In genomic region chr6:130975325-130975724, GRCh38 we compare ENCODE assay signal across 26 cellular contexts.
A peak's percentile ranks its signal among the peaks of the same experiment; 100 is the strongest.
DNase-seq lines count a peak whose midpoint lies in the region; ATAC-seq and TF ChIP-seq lines count a peak whose summit lies in the region.
"Had no signal": no experiment of that assay in that cellular context is flagged by ENCODE, and none has a peak within 500 bp of the region (broad histone marks: within the 10 kb centered on the region; RNA-seq: fewer than 3 reads in every experiment).

No MANE protein-coding gene starts in this region.

- no peaks in the 10 kb centered on the region for H3F3A ChIP-seq in MM.1S (ENCODE audit: insufficient read depth, low read length)

- H3K9me2 ChIP-seq in MM.1S (replicated peaks; ENCODE audit: insufficient read depth, low read length) = no peaks in the 10 kb centered on the region

- no peak for TF ChIP-seq CTCF in mammary epithelial cell (conservative IDR thresholded peaks at IDR 0.05 in 1 of 2, IDR thresholded peaks at IDR 0.05 in 1 of 2; ENCODE audit: extremely low read depth in 1 of 2, insufficient read depth in 1 of 2, low read depth in 1 of 2, low read length in 2 of 2)
- TF ChIP-seq CTCF in MCF 10A (IDR thresholded peaks at IDR 0.05; ENCODE audit: unreplicated experiment) = no peak
- TF ChIP-seq CTCF in endothelial cell (IDR thresholded peaks at IDR 0.05; ENCODE audit: unreplicated experiment) = no peak
- no peak for TF ChIP-seq CTCF in Peyer's patch (IDR thresholded peaks at IDR 0.05)
- no peak for TF ChIP-seq CTCF in MM.1S (IDR thresholded peaks at IDR 0.05; ENCODE audit: low read length)

- peaks cover 7% of the 10 kb centered on the region for H3K4me1 Mint-ChIP-seq in MCF 10A (ENCODE audit: insufficient read depth, unreplicated experiment)
- peaks cover 63% of the 10 kb centered on the region for H3K4me1 Mint-ChIP-seq in endothelial cell (ENCODE audit: unreplicated experiment)
- peaks cover 29 to 51% of the 10 kb centered on the region in 2 donors for H3K4me1 Mint-ChIP-seq in stimulated activated naive B cell treated with anti-CD40 and anti-IgM and Interleukin-4, amounts not matched to agents 10 μg/mL and 1 μg/mL and 100 μg/mL, for 72 hours

- H3K9me3 ChIP-seq in mammary epithelial cell (replicated peaks; ENCODE audit: insufficient read depth, low read length) = no peaks in the 10 kb centered on the region
- no peaks in the 10 kb centered on the region for H3K9me3 ChIP-seq in Peyer's patch
- H3K9me3 ChIP-seq in MM.1S (replicated peaks; ENCODE audit: insufficient read depth, low read length) = no peaks in the 10 kb centered on the region
- H3K9me3 ChIP-seq: heart right ventricle, neutrophil, prostate gland, upper lobe of left lung had no signal

- H3K27me3 Mint-ChIP-seq in MCF 10A (ENCODE audit: insufficient read depth, unreplicated experiment) (no peaks in the 10 kb centered on the region), endothelial cell (ENCODE audit: unreplicated experiment) (peaks cover 9% of the 10 kb centered on the region)
- no peaks in the 10 kb centered on the region for H3K27me3 Mint-ChIP-seq in stimulated activated naive B cell treated with anti-CD40 and anti-IgM and Interleukin-4, amounts not matched to agents 10 μg/mL and 1 μg/mL and 100 μg/mL, for 72 hours

- dilution Hi-C loops in mammary epithelial cell (cut with HindIII; ENCODE audit: low sequenced_read_pairs) = no loop called here

- H2AFZ ChIP-seq in mammary epithelial cell (ENCODE audit: low read depth, low read length) (no peak overlapping the region), MM.1S (ENCODE audit: low read length) (no peak overlapping the region)

- CTCF ChIA-PET in mammary epithelial cell (lab: Charles Lee; ENCODE audit: low non-redundant PET) (no interaction called here), MCF 10A (lab: Yijun Ruan, JAX) (no interaction called here)

- H3K4me2 ChIP-seq in mammary epithelial cell (ENCODE audit: insufficient read depth, low read depth, low read length) (no peak overlapping the region), MM.1S (ENCODE audit: low read depth, low read length) (no peak overlapping the region)
- H3K4me2 ChIP-seq: BLaER1 had no signal

- H3K9me3 Mint-ChIP-seq in MCF 10A (ENCODE audit: unreplicated experiment) = no peaks in the 10 kb centered on the region
- H3K9me3 Mint-ChIP-seq in endothelial cell (ENCODE audit: unreplicated experiment) = no peaks in the 10 kb centered on the region
- H3K9me3 Mint-ChIP-seq in stimulated activated naive B cell treated with anti-CD40 and anti-IgM and Interleukin-4, amounts not matched to agents 10 μg/mL and 1 μg/mL and 100 μg/mL, for 72 hours = peaks cover 2 to 6% of the 10 kb centered on the region in 2 donors
- H3K9me3 Mint-ChIP-seq: activated T-helper 1 cell treated with anti-CD3 and anti-CD28 coated beads, Interleukin-12 subunit alpha, Interleukin-12 subunit beta, Interleukin-2, Interleukin-4 antibody, amounts not matched to agents 30 ng/mL and 10 ng/mL and 1 ng/mL, durations not matched to agents 14 hours and 24 hours and 36 hours had no signal

- in situ Hi-C loops in mammary epithelial cell (cut with MboI; ENCODE audit: low sequenced_read_pairs in 2 of 2) = no loop called here

- H3K27ac ChIP-seq in mammary epithelial cell (ENCODE audit: insufficient read depth, low read depth, low read length) = no peak overlapping the region
- no peak overlapping the region for H3K27ac ChIP-seq in Peyer's patch
- H3K27ac ChIP-seq in MM.1S (ENCODE audit: low read length) = no peak overlapping the region
- H3K27ac ChIP-seq: BLaER1, heart right ventricle, neutrophil, prostate gland, SK-N-MC, upper lobe of left lung, WERI-Rb-1 had no signal

- peaks cover 18% of the 10 kb centered on the region for H3K79me2 ChIP-seq in mammary epithelial cell (ENCODE audit: insufficient read depth, low read length)
- no peaks in the 10 kb centered on the region for H3K79me2 ChIP-seq in MM.1S (ENCODE audit: low read length)

- H3K4me3 Mint-ChIP-seq in MCF 10A (ENCODE audit: unreplicated experiment) = no peak overlapping the region
- H3K4me3 Mint-ChIP-seq in endothelial cell (ENCODE audit: unreplicated experiment) = no peak overlapping the region
- no peak overlapping the region for H3K4me3 Mint-ChIP-seq in stimulated activated naive B cell treated with anti-CD40 and anti-IgM and Interleukin-4, amounts not matched to agents 10 μg/mL and 1 μg/mL and 100 μg/mL, for 72 hours
- H3K4me3 Mint-ChIP-seq: activated T-helper 1 cell treated with anti-CD3 and anti-CD28 coated beads, Interleukin-12 subunit alpha, Interleukin-12 subunit beta, Interleukin-2, Interleukin-4 antibody, amounts not matched to agents 30 ng/mL and 10 ng/mL and 1 ng/mL, durations not matched to agents 14 hours and 24 hours and 36 hours; T-helper 1 cell treated with Interleukin-12 subunit alpha and Interleukin-12 subunit beta and Interleukin-4 antibody, amounts not matched to agents 30 μg/mL and 1 μg/mL, for 36 hours had no signal

- H3K36me3 ChIP-seq in mammary epithelial cell (ENCODE audit: insufficient read depth, low read length) (no peaks in the 10 kb centered on the region), Peyer's patch (no peaks in the 10 kb centered on the region), MM.1S (replicated peaks; ENCODE audit: insufficient read depth, low read length) (no peaks in the 10 kb centered on the region)
- H3K36me3 ChIP-seq: BLaER1, heart right ventricle, neutrophil, prostate gland, upper lobe of left lung, WERI-Rb-1 had no signal

- H3K36me3 Mint-ChIP-seq in MCF 10A (ENCODE audit: insufficient read depth, unreplicated experiment) (no peaks in the 10 kb centered on the region), endothelial cell (ENCODE audit: low read depth, unreplicated experiment) (no peaks in the 10 kb centered on the region)
- H3K36me3 Mint-ChIP-seq in stimulated activated naive B cell treated with anti-CD40 and anti-IgM and Interleukin-4, amounts not matched to agents 10 μg/mL and 1 μg/mL and 100 μg/mL, for 72 hours = peaks cover 6 to 19% of the 10 kb centered on the region in 2 donors

- POLR2A ChIA-PET in MCF 10A (lab: Yijun Ruan, JAX) = no interaction called here

- H3K27me3 ChIP-seq in mammary epithelial cell (ENCODE audit: insufficient read depth, low read length) (no peaks in the 10 kb centered on the region), Peyer's patch (no peaks in the 10 kb centered on the region), MM.1S (replicated peaks; ENCODE audit: insufficient read depth, low read length) (no peaks in the 10 kb centered on the region)
- H3K27me3 ChIP-seq: BLaER1, heart right ventricle, neutrophil, upper lobe of left lung had no signal

- ATAC-seq in stimulated activated naive B cell treated with anti-CD40 and anti-IgM and Interleukin-4, amounts not matched to agents 10 μg/mL and 1 μg/mL and 100 μg/mL, for 72 hours (replicated peaks) = peak; percentile 38 to 51
- ATAC-seq: heart right ventricle, left lobe of liver had no signal

- intact Hi-C loops in mammary epithelial cell (cut with micrococcal nuclease) (no loop called here), MCF 10A (cut with micrococcal nuclease) (no loop called here)

- H3K4me1 ChIP-seq in mammary epithelial cell (ENCODE audit: insufficient read depth, low read length) (no peaks in the 10 kb centered on the region), Peyer's patch (no peaks in the 10 kb centered on the region), MM.1S (ENCODE audit: low read length) (no peaks in the 10 kb centered on the region)
- H3K4me1 ChIP-seq: prostate gland had no signal

- H3K4me3 ChIP-seq in mammary epithelial cell (replicated peaks in 1 of 3; ENCODE audit: insufficient read depth in 1 of 3, low read depth in 2 of 3, low read length in 3 of 3) = no peak overlapping the region
- H3K4me3 ChIP-seq in Peyer's patch = no peak overlapping the region
- no peak overlapping the region for H3K4me3 ChIP-seq in MM.1S (ENCODE audit: low read length)
- H3K4me3 ChIP-seq: BLaER1, heart right ventricle, prostate gland, SK-N-MC, upper lobe of left lung had no signal

- H3K27ac Mint-ChIP-seq in MCF 10A (ENCODE audit: low read depth, unreplicated experiment) (no peak overlapping the region), endothelial cell (ENCODE audit: unreplicated experiment) (peak overlapping the region; percentile 59)
- H3K27ac Mint-ChIP-seq in stimulated activated naive B cell treated with anti-CD40 and anti-IgM and Interleukin-4, amounts not matched to agents 10 μg/mL and 1 μg/mL and 100 μg/mL, for 72 hours = no peak overlapping the region
- H3K27ac Mint-ChIP-seq: activated T-helper 1 cell treated with anti-CD3 and anti-CD28 coated beads, Interleukin-12 subunit alpha, Interleukin-12 subunit beta, Interleukin-2, Interleukin-4 antibody, amounts not matched to agents 30 ng/mL and 10 ng/mL and 1 ng/mL, durations not matched to agents 14 hours and 24 hours and 36 hours; T-helper 1 cell treated with Interleukin-12 subunit alpha and Interleukin-12 subunit beta and Interleukin-4 antibody, amounts not matched to agents 30 μg/mL and 1 μg/mL, for 36 hours had no signal

- H4K20me1 ChIP-seq in mammary epithelial cell (ENCODE audit: insufficient read depth, low read length) = no peaks in the 10 kb centered on the region
- H4K20me1 ChIP-seq in MM.1S (ENCODE audit: insufficient read depth, low read length) = no peaks in the 10 kb centered on the region

- H3K9ac ChIP-seq in mammary epithelial cell (ENCODE audit: insufficient read depth, low read length) = no peak overlapping the region
- no peak overlapping the region for H3K9ac ChIP-seq in MM.1S (ENCODE audit: low read length)
- H3K9ac ChIP-seq: BLaER1 had no signal

- BruUV-seq in mammary epithelial cell (replicated peaks; lab: Mats Ljungman, UMichigan) (no TSS peak), MCF 10A (replicated peaks; lab: Mats Ljungman, UMichigan) (no TSS peak)

- DNase-seq in mammary epithelial cell (peak; percentile 28), MCF 10A (ENCODE audit: unreplicated experiment) (no peak), OCI-M1 (lab: John Stamatoyannopoulos, UW) (peak; percentile 36), endothelial cell (ENCODE audit: low spot score) (no peak), superior temporal gyrus (ENCODE audit: extremely low spot score) (no peak), Peyer's patch (no peak), MM.1S (no peak)
- DNase-seq in stimulated activated naive B cell treated with anti-CD40 and anti-IgM and Interleukin-4, amounts not matched to agents 10 μg/mL and 1 μg/mL and 100 μg/mL, for 72 hours = no peak
- DNase-seq: activated naive CD4-positive, alpha-beta T cell treated with anti-CD3 and anti-CD28 coated beads, Interleukin-2, amount 50 U/mL, for 16 hours; anterior cingulate cortex; caudate nucleus; dermis blood vessel endothelial cell; DMS79 treated with DMSO at 0.1 percent for 48 hours; heart right ventricle; NCI-H187; NCI-H526 treated with DMSO at 0.1 percent for 48 hours; RPMI8226; upper lobe of left lung; WERI-Rb-1 had no signal

- no peak for TF ChIP-seq POLR2A in Peyer's patch (IDR thresholded peaks at IDR 0.05)

Comparison
In these comparisons a context has a peak if more than half of its experiments do, and no peak if none do; other contexts are left out.
1. DNase-seq: peak in mammary epithelial cell (single experiment) and OCI-M1 (single experiment); none in MCF 10A (single experiment), endothelial cell (single experiment), stimulated activated naive B cell treated with anti-CD40 and anti-IgM and Interleukin-4, amounts not matched to agents 10 μg/mL and 1 μg/mL and 100 μg/mL, for 72 hours (single experiment), superior temporal gyrus (single experiment), Peyer's patch (0 of 3) and MM.1S (single experiment).